In genomic region chr11:84962018-84962417, GRCh38 we compare ENCODE assay signal across 37 cellular contexts.
"Had no signal": no experiment of that assay in that cellular context is flagged by ENCODE, and none has a peak within 500 bp of the region (broad histone marks: within the 10 kb centered on the region; RNA-seq: fewer than 3 reads in every experiment).

No MANE protein-coding gene starts in this region.

- H3K27me3 ChIP-seq: adrenal gland, body of pancreas, brain microvascular endothelial cell, breast epithelium had no signal

- H3K27ac ChIP-seq: adrenal gland, body of pancreas, breast epithelium, WERI-Rb-1 had no signal

- H3K9me3 Mint-ChIP-seq: activated naive CD8-positive, alpha-beta T cell treated with anti-CD3 and anti-CD28 coated beads for 36 hours; WTC11 had no signal

- H3K9me3 ChIP-seq: adrenal gland, body of pancreas, breast epithelium had no signal

- H3K4me1 ChIP-seq: adrenal gland, body of pancreas, breast epithelium had no signal

- H3K4me1 Mint-ChIP-seq: activated CD4-positive, alpha-beta memory T cell treated with anti-CD3 and anti-CD28 coated beads, Interleukin-2, amount 10 ng/mL, durations not matched to agents 7 days and 5 days; activated CD4-positive, alpha-beta T cell treated with anti-CD3 and anti-CD28 coated beads for 36 hours; activated CD4-positive, alpha-beta T cell treated with anti-CD3 and anti-CD28 coated beads, Interleukin-2, amount 10 ng/mL, durations not matched to agents 7 days and 5 days; activated CD8-positive, alpha-beta memory T cell treated with anti-CD3 and anti-CD28 coated beads, Interleukin-2, amount 10 ng/mL, durations not matched to agents 7 days and 5 days; activated naive CD8-positive, alpha-beta T cell treated with anti-CD3 and anti-CD28 coated beads for 36 hours; activated T-helper 17 cell treated with anti-CD3 and anti-CD28 coated beads, Interleukin-2, amount 50 U/mL, for 72 hours had no signal

- H3K4me3 ChIP-seq: adrenal gland, body of pancreas, breast epithelium had no signal

- H3K27me3 Mint-ChIP-seq: activated CD4-positive, alpha-beta memory T cell treated with anti-CD3 and anti-CD28 coated beads, Interleukin-2, amount 10 ng/mL, durations not matched to agents 7 days and 5 days; activated CD4-positive, alpha-beta T cell treated with anti-CD3 and anti-CD28 coated beads for 36 hours; activated CD4-positive, alpha-beta T cell treated with anti-CD3 and anti-CD28 coated beads, Interleukin-2, amount 10 ng/mL, durations not matched to agents 7 days and 5 days; activated CD8-positive, alpha-beta memory T cell treated with anti-CD3 and anti-CD28 coated beads, Interleukin-2, amount 10 ng/mL, durations not matched to agents 7 days and 5 days; activated naive CD8-positive, alpha-beta T cell treated with anti-CD3 and anti-CD28 coated beads for 36 hours; activated T-cell treated with anti-CD3 and anti-CD28 coated beads, Interleukin-2, amount 50 U/mL, for 24 hours; activated T-helper 17 cell treated with anti-CD3 and anti-CD28 coated beads, Interleukin-2, amount 50 U/mL, for 72 hours had no signal

- H3K36me3 ChIP-seq: adrenal gland, brain microvascular endothelial cell, breast epithelium, WERI-Rb-1 had no signal

- H3K36me3 Mint-ChIP-seq: activated CD8-positive, alpha-beta memory T cell treated with anti-CD3 and anti-CD28 coated beads, Interleukin-2, amount 10 ng/mL, durations not matched to agents 7 days and 5 days; activated naive CD4-positive, alpha-beta T cell treated with anti-CD3 and anti-CD28 coated beads, Interleukin-2, amount 50 U/mL, for 72 hours; activated naive CD8-positive, alpha-beta T cell treated with anti-CD3 and anti-CD28 coated beads for 36 hours; WTC11 had no signal

- ATAC-seq: activated CD4-positive, alpha-beta T cell treated with anti-CD3 and anti-CD28 coated beads for 36 hours; activated CD4-positive, CD25-positive, alpha-beta regulatory T cell treated with anti-CD3 and anti-CD28 coated beads, Interleukin-2, amount 50 U/mL, for 24 hours; activated CD8-positive, alpha-beta memory T cell treated with anti-CD3 and anti-CD28 coated beads, Interleukin-2, amount 10 ng/mL, durations not matched to agents 7 days and 5 days; activated CD8-positive, alpha-beta T cell treated with anti-CD3 and anti-CD28 coated beads, Interleukin-2, amount 10 ng/mL, durations not matched to agents 7 days and 5 days; activated naive CD4-positive, alpha-beta T cell treated with anti-CD3 and anti-CD28 coated beads, Interleukin-2, amount 50 U/mL, for 72 hours; activated T-cell treated with anti-CD3 and anti-CD28 coated beads, Interleukin-2, amount 50 U/mL, for 72 hours; activated T-helper 17 cell treated with anti-CD3 and anti-CD28 coated beads, Interleukin-2, amount 50 U/mL, for 72 hours; body of pancreas; WTC11 had no signal

- DNase-seq: activated CD4-positive, alpha-beta memory T cell treated with anti-CD3 and anti-CD28 coated beads, Interleukin-2, amount 10 ng/mL, durations not matched to agents 7 days and 5 days; activated CD4-positive, alpha-beta T cell treated with anti-CD3 and anti-CD28 coated beads for 1 hour; activated CD4-positive, alpha-beta T cell treated with anti-CD3 and anti-CD28 coated beads for 36 hours; activated CD4-positive, alpha-beta T cell treated with anti-CD3 and anti-CD28 coated beads for 48 hours; activated CD4-positive, alpha-beta T cell treated with anti-CD3 and anti-CD28 coated beads, Interleukin-2, amount 10 ng/mL, durations not matched to agents 7 days and 5 days; activated CD4-positive, alpha-beta T cell treated with anti-CD3 and anti-CD28 coated beads, Interleukin-2, amount 50 U/mL, for 48 hours; activated CD4-positive, CD25-positive, alpha-beta regulatory T cell; activated CD8-positive, alpha-beta memory T cell treated with anti-CD3 and anti-CD28 coated beads for 24 hours; activated CD8-positive, alpha-beta memory T cell treated with anti-CD3 and anti-CD28 coated beads, Interleukin-2, amount 10 ng/mL, durations not matched to agents 7 days and 5 days; activated CD8-positive, alpha-beta memory T cell treated with anti-CD3 and anti-CD28 coated beads, Interleukin-2, amount 50 U/mL, for 48 hours; activated CD8-positive, alpha-beta T cell treated with anti-CD3 and anti-CD28 coated beads, Interleukin-2, amount 10 ng/mL, durations not matched to agents 7 days and 5 days; activated effector memory CD4-positive, alpha-beta T cell treated with anti-CD3 and anti-CD28 coated beads, Interleukin-2, amount 50 U/mL, for 16 hours; activated gamma-delta T cell treated with Interleukin-2 at 50 U/mL for 16 hours; activated naive CD4-positive, alpha-beta T cell; activated naive CD4-positive, alpha-beta T cell treated with anti-CD3 and anti-CD28 coated beads for 36 hours; activated naive CD4-positive, alpha-beta T cell treated with anti-CD3 and anti-CD28 coated beads, Interleukin-2, amount 50 U/mL, for 16 hours; activated naive CD8-positive, alpha-beta T cell treated with anti-CD3 and anti-CD28 coated beads for 36 hours; activated T-cell treated with anti-CD3 and anti-CD28 coated beads, Interleukin-2, amount 50 U/mL, for 24 hours; activated T-cell treated with anti-CD3 and anti-CD28 coated beads, Interleukin-2, amount 50 U/mL, for 72 hours; adrenal gland; amniotic stem cell; aorta; body of pancreas; brain microvascular endothelial cell; central memory CD4-positive, alpha-beta T cell; T-helper 1 cell; T-helper 2 cell; T-helper 9 cell; WERI-Rb-1 had no signal

- H3K4me3 Mint-ChIP-seq: activated CD4-positive, alpha-beta memory T cell treated with anti-CD3 and anti-CD28 coated beads, Interleukin-2, amount 10 ng/mL, durations not matched to agents 7 days and 5 days; activated CD4-positive, alpha-beta T cell treated with anti-CD3 and anti-CD28 coated beads for 36 hours; activated CD4-positive, alpha-beta T cell treated with anti-CD3 and anti-CD28 coated beads, Interleukin-2, amount 10 ng/mL, durations not matched to agents 7 days and 5 days; activated CD8-positive, alpha-beta memory T cell treated with anti-CD3 and anti-CD28 coated beads, Interleukin-2, amount 10 ng/mL, durations not matched to agents 7 days and 5 days; activated CD8-positive, alpha-beta T cell treated with anti-CD3 and anti-CD28 coated beads, Interleukin-2, amount 10 ng/mL, durations not matched to agents 7 days and 5 days; activated naive CD4-positive, alpha-beta T cell treated with anti-CD3 and anti-CD28 coated beads for 36 hours; activated naive CD8-positive, alpha-beta T cell treated with anti-CD3 and anti-CD28 coated beads for 36 hours; activated T-cell treated with anti-CD3 and anti-CD28 coated beads, Interleukin-2, amount 50 U/mL, for 24 hours; activated T-cell treated with anti-CD3 and anti-CD28 coated beads, Interleukin-2, amount 50 U/mL, for 72 hours; activated T-helper 1 cell treated with anti-CD3 and anti-CD28 coated beads, Interleukin-12 subunit alpha, Interleukin-12 subunit beta, Interleukin-2, Interleukin-4 antibody, amounts not matched to agents 30 ng/mL and 10 ng/mL and 1 ng/mL, durations not matched to agents 14 hours and 24 hours and 36 hours; activated T-helper 17 cell treated with anti-CD3 and anti-CD28 coated beads, Interleukin-2, amount 50 U/mL, for 72 hours; T-helper 1 cell treated with Interleukin-12 subunit alpha and Interleukin-12 subunit beta and Interleukin-4 antibody, amounts not matched to agents 30 μg/mL and 1 μg/mL, for 36 hours; T-helper 2 cell treated with Interferon-gamma antibody and Interleukin-4, amounts not matched to agents 5 μg/mL and 100 μg/mL, for 36 hours; WTC11 had no signal
